Comparison of ENCODE assay signal across 2 cellular contexts in the genomic region with DNA sequence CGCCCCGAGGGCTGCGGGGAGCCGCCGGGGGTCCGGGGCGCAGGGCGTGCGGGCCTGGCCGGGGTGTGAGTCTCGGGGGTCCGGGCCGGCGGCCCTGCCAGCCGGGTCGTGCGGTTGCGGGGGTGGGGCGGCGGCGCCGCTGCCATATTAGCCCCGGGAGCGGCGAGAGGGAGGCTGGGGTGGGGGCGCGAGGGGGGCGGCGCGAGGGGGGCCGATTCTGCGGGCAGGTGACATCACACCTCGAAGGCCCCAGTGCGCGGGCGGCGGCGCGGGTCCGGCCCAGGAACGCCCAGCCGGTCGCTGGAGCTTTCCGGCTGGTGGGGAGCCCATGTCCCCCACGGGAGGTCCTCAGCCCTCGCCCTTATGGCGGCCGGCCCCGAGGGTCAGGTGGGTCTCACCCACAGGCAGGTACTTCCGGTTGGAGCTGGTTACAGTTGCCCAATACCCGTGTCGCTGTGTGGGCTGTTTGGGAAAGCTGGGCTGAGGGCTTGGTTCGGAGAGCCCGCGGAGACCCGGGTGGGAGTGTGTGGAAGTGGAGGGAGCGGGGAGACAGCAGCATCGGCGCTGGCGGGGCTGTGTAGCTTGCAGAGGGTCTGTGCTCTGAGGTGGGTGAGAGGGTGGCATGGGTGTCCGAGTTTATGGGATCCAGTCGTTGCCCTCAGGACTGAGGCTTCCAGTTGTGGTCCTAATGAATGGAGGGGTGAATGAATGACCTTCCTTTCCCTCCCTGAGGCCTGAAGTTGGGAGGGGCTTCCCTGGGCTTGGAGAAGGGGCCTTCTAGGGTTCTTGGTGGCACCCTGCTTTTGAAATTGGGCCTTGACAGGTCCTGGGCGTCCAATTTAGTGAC.
TF ChIP-seq lines count a peak whose summit lies in the region.

No MANE protein-coding gene starts in this region.

TF ChIP-seq in GM12878, 131 proteins besides CTCF, POLR2A, EP300 and RAD21:
- no peak for TF ChIP-seq BCLAF1 (IDR thresholded peaks at IDR 0.05)
- no peak for TF ChIP-seq TCF12 (IDR thresholded peaks at IDR 0.05; ENCODE audit: low read depth, low read length)
- 0 out of 2 replicates have a peak, but pooled peaks have one; percentile 39 for TF ChIP-seq MLLT1 (IDR thresholded peaks at IDR 0.05)
- peak; percentile 33 for TF ChIP-seq USF1 (IDR thresholded peaks at IDR 0.05; ENCODE audit: borderline replicate concordance, extremely low read length, insufficient read depth, low read depth, low read length)
- TF ChIP-seq CREB1 (IDR thresholded peaks at IDR 0.05; ENCODE audit: low read depth): no peak
- no peak for TF ChIP-seq NR2F1 (conservative IDR thresholded peaks at IDR 0.05)

TF ChIP-seq in liver, 16 proteins besides CTCF, POLR2A, EP300 and RAD21:
- TF ChIP-seq HNF4G (IDR thresholded peaks at IDR 0.05) (no peak), GABPA (IDR thresholded peaks at IDR 0.05 in 1 of 2, conservative IDR thresholded peaks at IDR 0.05 in 1 of 2) (peak in 1 of 2 donors; percentile 22)
